ENCODE assay signal across 9 cellular contexts in genomic region chr1:234933031-234933430, GRCh38.
A peak's percentile ranks its signal among the peaks of the same experiment; 100 is the strongest.
DNase-seq lines count a peak whose midpoint lies in the region; ATAC-seq and TF ChIP-seq lines count a peak whose summit lies in the region.
"Had no signal": no experiment of that assay in that cellular context is flagged by ENCODE, and none has a peak within 500 bp of the region (broad histone marks: within the 10 kb centered on the region; RNA-seq: fewer than 3 reads in every experiment).

No MANE protein-coding gene starts in this region.

- no peak overlapping the region for H3K4me3 ChIP-seq in neutrophil (ENCODE audit: low read depth in 1 of 2, low read length in 1 of 2)

- no peaks in the 10 kb centered on the region for H3K36me3 ChIP-seq in neutrophil

- CTCF ChIA-PET in activated CD4-positive, alpha-beta memory T cell treated with anti-CD3 and anti-CD28 coated beads for 36 hours (lab: Charles Lee) = interaction anchor here (1.5 kb wide), 1 partner anchor 89 kb away, joined by 7 read pairs; no protein-coding TSS in a partner anchor

- H3K9me3 Mint-ChIP-seq in activated CD4-positive, alpha-beta memory T cell treated with anti-CD3 and anti-CD28 coated beads for 36 hours = no peaks in the 10 kb centered on the region

- ATAC-seq in GM19023 (IDR thresholded peaks at IDR 0.05; ENCODE audit: unreplicated experiment) (peak; percentile 28), HG02798 (IDR thresholded peaks at IDR 0.05; ENCODE audit: poor library complexity, unreplicated experiment) (peak; percentile 41)

- H3K36me3 Mint-ChIP-seq in activated CD4-positive, alpha-beta memory T cell treated with anti-CD3 and anti-CD28 coated beads for 36 hours = no peaks in the 10 kb centered on the region

- H3K27ac Mint-ChIP-seq in activated CD4-positive, alpha-beta memory T cell treated with anti-CD3 and anti-CD28 coated beads for 36 hours = peak overlapping the region; percentile 86

- intact Hi-C loops in activated CD4-positive, alpha-beta memory T cell treated with anti-CD3 and anti-CD28 coated beads for 36 hours (cut with micrococcal nuclease) = loop anchor here (1.0 kb wide), 3 partner anchors 29 to 78 kb away; no protein-coding TSS in a partner anchor

- H3K4me1 ChIP-seq in neutrophil (ENCODE audit: control insufficient read depth in 1 of 2, insufficient read depth in 1 of 2, low read depth in 1 of 2, low read length in 1 of 2) = peaks cover 28 to 35% of the 10 kb centered on the region in 2 experiments

- no peaks in the 10 kb centered on the region for H3K9me3 ChIP-seq in neutrophil

- POLR2A ChIA-PET in activated CD4-positive, alpha-beta memory T cell treated with anti-CD3 and anti-CD28 coated beads for 36 hours (lab: Charles Lee) = interaction anchor here (0.9 to 2.0 kb wide), 4 partner anchors 9 to 321 kb away, joined by 3 to 5 read pairs (median 3); no protein-coding TSS in a partner anchor

- TF ChIP-seq CTCF in neutrophil (IDR thresholded peaks at IDR 0.05) = no peak

- DNase-seq in activated CD4-positive, alpha-beta memory T cell treated with anti-CD3 and anti-CD28 coated beads for 36 hours = peak; percentile 11
- DNase-seq in NAMALWA (ENCODE audit: low spot score) (no peak), NCI-H2227 treated with DMSO at 0.1 percent for 48 hours (lab: John Stamatoyannopoulos, UW) (no peak), COLO668 (lab: John Stamatoyannopoulos, UW; ENCODE audit: unreplicated experiment) (no peak), activated gamma-delta T cell treated with Interleukin-2 at 50 U/mL for 16 hours (no peak)

- H3K4me1 Mint-ChIP-seq in activated CD4-positive, alpha-beta memory T cell treated with anti-CD3 and anti-CD28 coated beads for 36 hours (ENCODE audit: low read depth) = peaks cover 67% of the 10 kb centered on the region

- H3K27me3 Mint-ChIP-seq in activated CD4-positive, alpha-beta memory T cell treated with anti-CD3 and anti-CD28 coated beads for 36 hours = no peaks in the 10 kb centered on the region

- H3K4me3 Mint-ChIP-seq in activated CD4-positive, alpha-beta memory T cell treated with anti-CD3 and anti-CD28 coated beads for 36 hours = no peak overlapping the region

- H3K27me3 ChIP-seq in neutrophil = no peaks in the 10 kb centered on the region

- H3K27ac ChIP-seq in neutrophil = peak overlapping the region; percentile 80
- H3K27ac ChIP-seq: VCaP had no signal
